ENCODE assay signal across 33 cellular contexts in the genomic region with DNA sequence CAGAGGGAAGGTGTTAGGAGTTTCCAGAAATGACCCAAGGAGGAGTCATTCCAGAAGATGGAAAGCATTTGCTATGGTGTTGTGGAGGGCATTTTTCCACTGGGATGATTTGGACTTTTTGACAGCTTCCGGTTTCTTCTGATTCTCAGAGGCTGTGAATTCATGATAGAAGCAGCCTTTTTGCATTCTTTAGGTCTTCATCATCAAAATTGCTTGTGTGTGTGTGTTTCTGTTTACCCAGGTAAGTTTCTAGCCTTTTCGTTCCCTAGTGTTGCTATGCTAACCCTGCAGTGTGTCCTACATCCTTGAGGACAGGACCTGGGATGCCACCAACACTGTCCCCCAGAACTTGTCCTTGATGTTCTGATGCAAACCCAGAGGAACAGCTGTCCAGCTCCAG. TPM values are rescaled to one million over a fixed set of nuclear protein-coding genes. Genes with fewer than 3 reads are reported as not detected.
"Had no signal": no experiment of that assay in that cellular context is flagged by ENCODE, and none has a peak within 500 bp of the region (broad histone marks: within the 10 kb centered on the region; RNA-seq: fewer than 3 reads in every experiment).

No MANE protein-coding gene starts in this region.

- H3K4me1 ChIP-seq: ascending aorta, esophagus muscularis mucosa, gastroesophageal sphincter had no signal

- H3K4me3 Mint-ChIP-seq: activated CD4-positive, alpha-beta memory T cell treated with anti-CD3 and anti-CD28 coated beads for 36 hours; activated CD4-positive, alpha-beta T cell treated with anti-CD3 and anti-CD28 coated beads for 36 hours; activated CD4-positive, alpha-beta T cell treated with anti-CD3 and anti-CD28 coated beads, Interleukin-2, amount 10 ng/mL, durations not matched to agents 24 days and 14 days; activated CD8-positive, alpha-beta memory T cell treated with anti-CD3 and anti-CD28 coated beads, Interleukin-2, amount 10 ng/mL, durations not matched to agents 7 days and 5 days; activated CD8-positive, alpha-beta T cell treated with anti-CD3 and anti-CD28 coated beads, Interleukin-2, amount 10 ng/mL, durations not matched to agents 7 days and 5 days; activated naive CD4-positive, alpha-beta T cell treated with anti-CD3 and anti-CD28 coated beads, Interleukin-2, amount 10 ng/mL, durations not matched to agents 7 days and 5 days; activated naive CD8-positive, alpha-beta T cell treated with anti-CD3 and anti-CD28 coated beads, Interleukin-2, amount 10 ng/mL, durations not matched to agents 7 days and 5 days; activated T-helper 1 cell treated with anti-CD3 and anti-CD28 coated beads, Interleukin-12 subunit alpha, Interleukin-12 subunit beta, Interleukin-2, Interleukin-4 antibody, amounts not matched to agents 30 ng/mL and 10 ng/mL and 1 ng/mL, durations not matched to agents 14 hours and 24 hours and 36 hours; central memory CD8-positive, alpha-beta T cell; dendritic cell treated with granulocyte-macrophage colony-stimulating factor and Interleukin-4, amounts not matched to agents 40 ng/mL and 50 ng/mL, for 4 days; endodermal cell had no signal

- H3K27me3 ChIP-seq: ascending aorta, brain microvascular endothelial cell had no signal

- H3K9me3 Mint-ChIP-seq: activated CD4-positive, alpha-beta T cell treated with anti-CD3 and anti-CD28 coated beads, Interleukin-2, amount 10 ng/mL, durations not matched to agents 24 days and 14 days; activated naive CD4-positive, alpha-beta T cell treated with anti-CD3 and anti-CD28 coated beads, Interleukin-2, amount 10 ng/mL, durations not matched to agents 7 days and 5 days; activated naive CD8-positive, alpha-beta T cell treated with anti-CD3 and anti-CD28 coated beads, Interleukin-2, amount 10 ng/mL, durations not matched to agents 7 days and 5 days; activated T-helper 1 cell treated with anti-CD3 and anti-CD28 coated beads, Interleukin-12 subunit alpha, Interleukin-12 subunit beta, Interleukin-2, Interleukin-4 antibody, amounts not matched to agents 30 ng/mL and 10 ng/mL and 1 ng/mL, durations not matched to agents 14 hours and 24 hours and 36 hours; activated T-helper 2 cell treated with anti-CD3 and anti-CD28 coated beads, Interferon-gamma antibody, Interleukin-2, Interleukin-4, amounts not matched to agents 10 μg/mL and 5 μg/mL and 100 μg/mL, durations not matched to agents 14 hours and 24 hours and 36 hours; dendritic cell treated with granulocyte-macrophage colony-stimulating factor and Interleukin-4, amounts not matched to agents 40 ng/mL and 50 ng/mL, for 4 days; endodermal cell had no signal

- H3K27ac ChIP-seq: ascending aorta, brain microvascular endothelial cell, coronary artery, dorsolateral prefrontal cortex, esophagus muscularis mucosa, gastroesophageal sphincter had no signal

- H3K4me3 ChIP-seq: ascending aorta, coronary artery, dorsolateral prefrontal cortex, esophagus muscularis mucosa, gastroesophageal sphincter had no signal

- H3K36me3 Mint-ChIP-seq: activated CD4-positive, alpha-beta memory T cell treated with anti-CD3 and anti-CD28 coated beads for 36 hours; activated CD8-positive, alpha-beta memory T cell treated with anti-CD3 and anti-CD28 coated beads, Interleukin-2, amount 10 ng/mL, durations not matched to agents 7 days and 5 days; activated naive CD4-positive, alpha-beta T cell treated with anti-CD3 and anti-CD28 coated beads, Interleukin-2, amount 10 ng/mL, durations not matched to agents 7 days and 5 days; activated naive CD8-positive, alpha-beta T cell treated with anti-CD3 and anti-CD28 coated beads, Interleukin-2, amount 10 ng/mL, durations not matched to agents 7 days and 5 days had no signal

- H3K9me3 ChIP-seq: ascending aorta, esophagus muscularis mucosa, gastroesophageal sphincter had no signal

- DNase-seq: activated CD4-positive, alpha-beta memory T cell treated with anti-CD3 and anti-CD28 coated beads for 36 hours; activated CD4-positive, alpha-beta T cell treated with anti-CD3 and anti-CD28 coated beads for 36 hours; activated CD4-positive, alpha-beta T cell treated with anti-CD3 and anti-CD28 coated beads, Interleukin-2, amount 10 ng/mL, durations not matched to agents 24 days and 14 days; activated CD4-positive, CD25-positive, alpha-beta regulatory T cell; activated CD4-positive, CD25-positive, alpha-beta regulatory T cell treated with anti-CD3 and anti-CD28 coated beads, Interleukin-2, amount 50 U/mL, for 72 hours; activated CD8-positive, alpha-beta memory T cell treated with anti-CD3 and anti-CD28 coated beads, Interleukin-2, amount 10 ng/mL, durations not matched to agents 7 days and 5 days; activated CD8-positive, alpha-beta memory T cell treated with anti-CD3 and anti-CD28 coated beads, Interleukin-2, amount 50 U/mL, for 4 hours; activated CD8-positive, alpha-beta T cell treated with anti-CD3 and anti-CD28 coated beads, Interleukin-2, amount 10 ng/mL, durations not matched to agents 7 days and 5 days; activated gamma-delta T cell; activated naive CD4-positive, alpha-beta T cell; activated naive CD4-positive, alpha-beta T cell treated with anti-CD3 and anti-CD28 coated beads, Interleukin-2, amount 10 ng/mL, durations not matched to agents 7 days and 5 days; activated naive CD8-positive, alpha-beta T cell treated with anti-CD3 and anti-CD28 coated beads, Interleukin-2, amount 10 ng/mL, durations not matched to agents 7 days and 5 days; activated T-cell treated with anti-CD3 and anti-CD28 coated beads, Interleukin-2, amount 50 U/mL, for 1 hour; activated T-cell treated with anti-CD3 and anti-CD28 coated beads, Interleukin-2, amount 50 U/mL, for 48 hours; brain microvascular endothelial cell; dorsolateral prefrontal cortex; effector memory CD4-positive, alpha-beta T cell; endodermal cell; erythroblast; foreskin melanocyte; head of caudate nucleus; T-helper 2 cell had no signal

- H3K27ac Mint-ChIP-seq: activated CD4-positive, alpha-beta memory T cell treated with anti-CD3 and anti-CD28 coated beads for 36 hours; activated CD4-positive, alpha-beta T cell treated with anti-CD3 and anti-CD28 coated beads for 36 hours; activated CD4-positive, alpha-beta T cell treated with anti-CD3 and anti-CD28 coated beads, Interleukin-2, amount 10 ng/mL, durations not matched to agents 24 days and 14 days; activated CD8-positive, alpha-beta memory T cell treated with anti-CD3 and anti-CD28 coated beads, Interleukin-2, amount 10 ng/mL, durations not matched to agents 7 days and 5 days; activated CD8-positive, alpha-beta T cell treated with anti-CD3 and anti-CD28 coated beads, Interleukin-2, amount 10 ng/mL, durations not matched to agents 7 days and 5 days; activated naive CD4-positive, alpha-beta T cell treated with anti-CD3 and anti-CD28 coated beads, Interleukin-2, amount 10 ng/mL, durations not matched to agents 7 days and 5 days; activated naive CD4-positive, alpha-beta T cell treated with anti-CD3 and anti-CD28 coated beads, Interleukin-2, amount 50 U/mL, for 72 hours; activated naive CD8-positive, alpha-beta T cell treated with anti-CD3 and anti-CD28 coated beads, Interleukin-2, amount 10 ng/mL, durations not matched to agents 7 days and 5 days; activated T-helper 1 cell treated with anti-CD3 and anti-CD28 coated beads, Interleukin-12 subunit alpha, Interleukin-12 subunit beta, Interleukin-2, Interleukin-4 antibody, amounts not matched to agents 30 ng/mL and 10 ng/mL and 1 ng/mL, durations not matched to agents 14 hours and 24 hours and 36 hours; activated T-helper 2 cell treated with anti-CD3 and anti-CD28 coated beads, Interferon-gamma antibody, Interleukin-2, Interleukin-4, amounts not matched to agents 10 μg/mL and 5 μg/mL and 100 μg/mL, durations not matched to agents 14 hours and 24 hours and 36 hours; dendritic cell treated with granulocyte-macrophage colony-stimulating factor and Interleukin-4, amounts not matched to agents 40 ng/mL and 50 ng/mL, for 4 days; endodermal cell had no signal

- H3K27me3 Mint-ChIP-seq: activated CD4-positive, alpha-beta memory T cell treated with anti-CD3 and anti-CD28 coated beads for 36 hours; activated CD4-positive, alpha-beta T cell treated with anti-CD3 and anti-CD28 coated beads for 36 hours; activated CD4-positive, alpha-beta T cell treated with anti-CD3 and anti-CD28 coated beads, Interleukin-2, amount 10 ng/mL, durations not matched to agents 24 days and 14 days; activated CD8-positive, alpha-beta memory T cell treated with anti-CD3 and anti-CD28 coated beads, Interleukin-2, amount 10 ng/mL, durations not matched to agents 7 days and 5 days; activated naive CD4-positive, alpha-beta T cell treated with anti-CD3 and anti-CD28 coated beads, Interleukin-2, amount 10 ng/mL, durations not matched to agents 7 days and 5 days; activated naive CD8-positive, alpha-beta T cell treated with anti-CD3 and anti-CD28 coated beads, Interleukin-2, amount 10 ng/mL, durations not matched to agents 7 days and 5 days; central memory CD8-positive, alpha-beta T cell had no signal

- H3K36me3 ChIP-seq: ascending aorta, brain microvascular endothelial cell, esophagus muscularis mucosa, gastroesophageal sphincter had no signal

- H3K4me1 Mint-ChIP-seq: activated CD4-positive, alpha-beta T cell treated with anti-CD3 and anti-CD28 coated beads for 36 hours; activated CD4-positive, alpha-beta T cell treated with anti-CD3 and anti-CD28 coated beads, Interleukin-2, amount 10 ng/mL, durations not matched to agents 24 days and 14 days; activated CD8-positive, alpha-beta memory T cell treated with anti-CD3 and anti-CD28 coated beads, Interleukin-2, amount 10 ng/mL, durations not matched to agents 7 days and 5 days; activated naive CD4-positive, alpha-beta T cell treated with anti-CD3 and anti-CD28 coated beads, Interleukin-2, amount 10 ng/mL, durations not matched to agents 7 days and 5 days; activated naive CD8-positive, alpha-beta T cell treated with anti-CD3 and anti-CD28 coated beads, Interleukin-2, amount 10 ng/mL, durations not matched to agents 7 days and 5 days; central memory CD8-positive, alpha-beta T cell; endodermal cell had no signal

- ATAC-seq: activated CD4-positive, alpha-beta T cell treated with anti-CD3 and anti-CD28 coated beads for 36 hours; activated CD8-positive, alpha-beta memory T cell treated with anti-CD3 and anti-CD28 coated beads, Interleukin-2, amount 10 ng/mL, durations not matched to agents 7 days and 5 days; activated CD8-positive, alpha-beta T cell treated with anti-CD3 and anti-CD28 coated beads, Interleukin-2, amount 10 ng/mL, durations not matched to agents 7 days and 5 days; activated naive CD4-positive, alpha-beta T cell treated with anti-CD3 and anti-CD28 coated beads, Interleukin-2, amount 50 U/mL, for 72 hours; gastroesophageal sphincter had no signal

RNA-seq across cellular contexts. Expression of a gene that starts 19.6 kb away (rescaled TPM):
- total RNA-seq: activated CD4-positive, alpha-beta memory T cell treated with anti-CD3 and anti-CD28 coated beads for 36 hours; activated CD4-positive, alpha-beta T cell treated with anti-CD3 and anti-CD28 coated beads for 36 hours; activated CD4-positive, alpha-beta T cell treated with anti-CD3 and anti-CD28 coated beads, Interleukin-2, amount 10 ng/mL, durations not matched to agents 24 days and 14 days; activated CD8-positive, alpha-beta memory T cell treated with anti-CD3 and anti-CD28 coated beads for 36 hours; activated CD8-positive, alpha-beta memory T cell treated with anti-CD3 and anti-CD28 coated beads, Interleukin-2, amount 10 ng/mL, durations not matched to agents 7 days and 5 days; activated CD8-positive, alpha-beta T cell treated with anti-CD3 and anti-CD28 coated beads, Interleukin-2, amount 10 ng/mL, durations not matched to agents 7 days and 5 days; activated naive CD4-positive, alpha-beta T cell treated with anti-CD3 and anti-CD28 coated beads, Interleukin-2, amount 50 U/mL, for 72 hours; activated naive CD8-positive, alpha-beta T cell treated with anti-CD3 and anti-CD28 coated beads, Interleukin-2, amount 10 ng/mL, durations not matched to agents 7 days and 5 days; activated T-helper 1 cell treated with anti-CD3 and anti-CD28 coated beads, Interleukin-12 subunit alpha, Interleukin-12 subunit beta, Interleukin-2, Interleukin-4 antibody, amounts not matched to agents 30 ng/mL and 10 ng/mL and 1 ng/mL, durations not matched to agents 14 hours and 24 hours and 36 hours; activated T-helper 2 cell treated with anti-CD3 and anti-CD28 coated beads, Interferon-gamma antibody, Interleukin-2, Interleukin-4, amounts not matched to agents 10 μg/mL and 5 μg/mL and 100 μg/mL, durations not matched to agents 14 hours and 24 hours and 36 hours; T-helper 1 cell treated with Interleukin-12 subunit alpha and Interleukin-12 subunit beta and Interleukin-4 antibody, amounts not matched to agents 30 ng/mL and 1 ng/mL, for 36 hours had no signal
